Comparison of ENCODE assay signal across 17 cellular contexts in genomic region chr11:4531666-4532065, GRCh38. TPM values are rescaled to one million over a fixed set of nuclear protein-coding genes. Genes with fewer than 3 reads are reported as not detected.
"Had no signal": no experiment of that assay in that cellular context is flagged by ENCODE, and none has a peak within 500 bp of the region (broad histone marks: within the 10 kb centered on the region; RNA-seq: fewer than 3 reads in every experiment).

No MANE protein-coding gene starts in this region.

- H3K27ac ChIP-seq: cardiac muscle cell, esophagus muscularis mucosa, neutrophil, tibial artery had no signal

- ATAC-seq: activated T-helper 17 cell treated with anti-CD3 and anti-CD28 coated beads, Interleukin-2, amount 50 U/mL, for 72 hours; right cardiac atrium; stimulated activated effector memory CD8-positive, alpha-beta T cell treated with anti-CD3 and anti-CD28 coated beads, Interleukin-12 subunit alpha, Interleukin-12 subunit beta, amount 100 ng/mL, for 72 hours had no signal

- H3K36me3 Mint-ChIP-seq: activated naive CD4-positive, alpha-beta T cell treated with anti-CD3 and anti-CD28 coated beads, Interleukin-2, amount 10 ng/mL, durations not matched to agents 7 days and 5 days; stimulated activated effector memory CD8-positive, alpha-beta T cell treated with anti-CD3 and anti-CD28 coated beads, Interleukin-12 subunit alpha, Interleukin-12 subunit beta, amount 100 ng/mL, for 72 hours had no signal

- H3K4me3 ChIP-seq: cardiac muscle cell, esophagus muscularis mucosa, smooth muscle cell, tibial artery had no signal

- H3K36me3 ChIP-seq: cardiac muscle cell, esophagus muscularis mucosa, neutrophil, tibial artery had no signal

- H3K4me1 ChIP-seq: esophagus muscularis mucosa, tibial artery had no signal

- FAIRE-seq: endometrium had no signal

- H3K9me3 ChIP-seq: esophagus muscularis mucosa, neutrophil, tibial artery had no signal

- H3K27me3 Mint-ChIP-seq: activated naive CD4-positive, alpha-beta T cell treated with anti-CD3 and anti-CD28 coated beads, Interleukin-2, amount 10 ng/mL, durations not matched to agents 7 days and 5 days had no signal

- H3K27me3 ChIP-seq: cardiac muscle cell, esophagus muscularis mucosa, tibial artery had no signal

- H3K4me1 Mint-ChIP-seq: activated B cell treated with CpG ODN at 0.5 μM for 24 hours; activated CD4-positive, alpha-beta T cell treated with anti-CD3 and anti-CD28 coated beads, Interleukin-2, amount 10 ng/mL, durations not matched to agents 7 days and 5 days; activated naive CD4-positive, alpha-beta T cell treated with anti-CD3 and anti-CD28 coated beads, Interleukin-2, amount 10 ng/mL, durations not matched to agents 7 days and 5 days; activated T-helper 17 cell treated with anti-CD3 and anti-CD28 coated beads, Interleukin-2, amount 50 U/mL, for 72 hours; stimulated activated effector memory CD8-positive, alpha-beta T cell treated with anti-CD3 and anti-CD28 coated beads, Interleukin-12 subunit alpha, Interleukin-12 subunit beta, amount 100 ng/mL, for 72 hours had no signal

- DNase-seq: activated B cell treated with CpG ODN at 0.5 μM for 24 hours; activated CD4-positive, alpha-beta T cell treated with anti-CD3 and anti-CD28 coated beads, Interleukin-2, amount 10 ng/mL, durations not matched to agents 7 days and 5 days; activated CD8-positive, alpha-beta memory T cell treated with anti-CD3 and anti-CD28 coated beads for 24 hours; activated naive CD4-positive, alpha-beta T cell treated with anti-CD3 and anti-CD28 coated beads, Interleukin-2, amount 10 ng/mL, durations not matched to agents 7 days and 5 days; hypothalamus; right cardiac atrium; tibial artery had no signal

- H3K27ac Mint-ChIP-seq: activated B cell treated with CpG ODN at 0.5 μM for 24 hours; activated CD4-positive, alpha-beta T cell treated with anti-CD3 and anti-CD28 coated beads, Interleukin-2, amount 10 ng/mL, durations not matched to agents 7 days and 5 days; activated naive CD4-positive, alpha-beta T cell treated with anti-CD3 and anti-CD28 coated beads, Interleukin-2, amount 10 ng/mL, durations not matched to agents 7 days and 5 days; activated T-helper 17 cell treated with anti-CD3 and anti-CD28 coated beads, Interleukin-2, amount 50 U/mL, for 72 hours; stimulated activated effector memory CD8-positive, alpha-beta T cell treated with anti-CD3 and anti-CD28 coated beads, Interleukin-12 subunit alpha, Interleukin-12 subunit beta, amount 100 ng/mL, for 72 hours had no signal

- H3K4me3 Mint-ChIP-seq: activated B cell treated with CpG ODN at 0.5 μM for 24 hours; activated CD4-positive, alpha-beta T cell treated with anti-CD3 and anti-CD28 coated beads, Interleukin-2, amount 10 ng/mL, durations not matched to agents 7 days and 5 days; activated naive CD4-positive, alpha-beta T cell treated with anti-CD3 and anti-CD28 coated beads, Interleukin-2, amount 10 ng/mL, durations not matched to agents 7 days and 5 days; activated T-helper 17 cell treated with anti-CD3 and anti-CD28 coated beads, Interleukin-2, amount 50 U/mL, for 72 hours; stimulated activated effector memory CD8-positive, alpha-beta T cell treated with anti-CD3 and anti-CD28 coated beads, Interleukin-12 subunit alpha, Interleukin-12 subunit beta, amount 100 ng/mL, for 72 hours had no signal

- H3K9me3 Mint-ChIP-seq: activated B cell treated with CpG ODN at 0.5 μM for 24 hours; activated CD4-positive, alpha-beta T cell treated with anti-CD3 and anti-CD28 coated beads, Interleukin-2, amount 10 ng/mL, durations not matched to agents 7 days and 5 days; activated naive CD4-positive, alpha-beta T cell treated with anti-CD3 and anti-CD28 coated beads, Interleukin-2, amount 10 ng/mL, durations not matched to agents 7 days and 5 days; activated T-helper 17 cell treated with anti-CD3 and anti-CD28 coated beads, Interleukin-2, amount 50 U/mL, for 72 hours; stimulated activated effector memory CD8-positive, alpha-beta T cell treated with anti-CD3 and anti-CD28 coated beads, Interleukin-12 subunit alpha, Interleukin-12 subunit beta, amount 100 ng/mL, for 72 hours had no signal

RNA-seq across cellular contexts. Expression of gene OR52M1, which starts 13.3 kb away (rescaled TPM):
- total RNA-seq: activated B cell treated with CpG ODN at 0.5 μM for 24 hours; activated CD4-positive, alpha-beta T cell treated with anti-CD3 and anti-CD28 coated beads, Interleukin-2, amount 10 ng/mL, durations not matched to agents 7 days and 5 days; activated T-helper 17 cell treated with anti-CD3 and anti-CD28 coated beads, Interleukin-2, amount 50 U/mL, for 72 hours; cardiac muscle cell; esophagus muscularis mucosa; fibroblast of villous mesenchyme; lower leg skin; mesenteric fat pad; right cardiac atrium; smooth muscle cell had no signal

RNA-seq across cellular contexts. Expression of gene OR52K1, which starts 49.2 kb away (rescaled TPM):
- total RNA-seq: activated B cell treated with CpG ODN at 0.5 μM for 24 hours; activated CD4-positive, alpha-beta T cell treated with anti-CD3 and anti-CD28 coated beads, Interleukin-2, amount 10 ng/mL, durations not matched to agents 7 days and 5 days; cardiac muscle cell; fibroblast of villous mesenchyme; lower leg skin; mesenteric fat pad had no signal

RNA-seq across cellular contexts. Expression of gene OR52I2, which starts 49.9 kb away (rescaled TPM):
- total RNA-seq: activated B cell treated with CpG ODN at 0.5 μM for 24 hours; activated CD4-positive, alpha-beta T cell treated with anti-CD3 and anti-CD28 coated beads, Interleukin-2, amount 10 ng/mL, durations not matched to agents 7 days and 5 days; activated T-helper 17 cell treated with anti-CD3 and anti-CD28 coated beads, Interleukin-2, amount 50 U/mL, for 72 hours; cardiac muscle cell; esophagus muscularis mucosa; fibroblast of villous mesenchyme; lower leg skin; mesenteric fat pad; right cardiac atrium; smooth muscle cell had no signal
